Comparison of ENCODE assay signal across 1 cellular context in the genomic region with DNA sequence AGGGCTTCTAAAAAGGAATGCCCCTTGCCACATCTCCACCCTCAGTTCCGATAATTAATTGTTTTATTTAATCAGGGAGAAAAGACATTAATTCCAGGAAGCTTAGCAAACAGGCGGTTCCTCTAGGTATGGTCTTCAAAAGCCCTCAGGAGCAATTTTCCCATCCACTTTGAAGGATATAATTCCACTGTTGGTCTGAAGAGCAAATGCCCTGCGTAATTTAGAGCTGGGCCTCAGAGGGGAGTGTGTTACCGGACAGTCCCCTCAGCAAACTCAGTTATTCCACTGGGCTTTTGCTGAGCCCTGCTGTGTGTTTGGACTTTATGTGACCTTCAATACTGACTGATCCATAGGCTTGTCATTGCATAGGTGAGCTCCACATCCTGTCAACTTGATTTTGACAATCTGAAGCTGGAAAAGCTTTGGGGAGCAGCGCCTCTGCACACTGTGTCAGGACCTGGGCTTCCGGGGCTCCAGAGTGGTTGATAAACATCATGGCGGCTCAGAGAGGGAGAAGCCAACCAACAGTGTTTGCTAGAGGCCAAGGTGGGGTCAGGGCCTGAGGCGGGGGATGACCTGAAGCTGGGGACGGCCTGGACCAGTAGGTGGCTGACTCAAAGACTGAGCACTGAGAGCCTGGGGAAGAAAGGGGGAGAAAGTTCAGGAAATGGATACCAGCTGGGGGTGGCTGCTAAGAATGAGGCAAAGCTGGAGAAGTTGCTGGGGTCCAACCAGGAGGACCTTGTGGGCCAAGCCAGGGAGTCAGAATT.
TF ChIP-seq lines count a peak whose summit lies in the region.

No MANE protein-coding gene starts in this region.

TF ChIP-seq in K562, 482 proteins besides CTCF, POLR2A, EP300 and RAD21 (continued from another document):
- TF ChIP-seq, protein P1, sequence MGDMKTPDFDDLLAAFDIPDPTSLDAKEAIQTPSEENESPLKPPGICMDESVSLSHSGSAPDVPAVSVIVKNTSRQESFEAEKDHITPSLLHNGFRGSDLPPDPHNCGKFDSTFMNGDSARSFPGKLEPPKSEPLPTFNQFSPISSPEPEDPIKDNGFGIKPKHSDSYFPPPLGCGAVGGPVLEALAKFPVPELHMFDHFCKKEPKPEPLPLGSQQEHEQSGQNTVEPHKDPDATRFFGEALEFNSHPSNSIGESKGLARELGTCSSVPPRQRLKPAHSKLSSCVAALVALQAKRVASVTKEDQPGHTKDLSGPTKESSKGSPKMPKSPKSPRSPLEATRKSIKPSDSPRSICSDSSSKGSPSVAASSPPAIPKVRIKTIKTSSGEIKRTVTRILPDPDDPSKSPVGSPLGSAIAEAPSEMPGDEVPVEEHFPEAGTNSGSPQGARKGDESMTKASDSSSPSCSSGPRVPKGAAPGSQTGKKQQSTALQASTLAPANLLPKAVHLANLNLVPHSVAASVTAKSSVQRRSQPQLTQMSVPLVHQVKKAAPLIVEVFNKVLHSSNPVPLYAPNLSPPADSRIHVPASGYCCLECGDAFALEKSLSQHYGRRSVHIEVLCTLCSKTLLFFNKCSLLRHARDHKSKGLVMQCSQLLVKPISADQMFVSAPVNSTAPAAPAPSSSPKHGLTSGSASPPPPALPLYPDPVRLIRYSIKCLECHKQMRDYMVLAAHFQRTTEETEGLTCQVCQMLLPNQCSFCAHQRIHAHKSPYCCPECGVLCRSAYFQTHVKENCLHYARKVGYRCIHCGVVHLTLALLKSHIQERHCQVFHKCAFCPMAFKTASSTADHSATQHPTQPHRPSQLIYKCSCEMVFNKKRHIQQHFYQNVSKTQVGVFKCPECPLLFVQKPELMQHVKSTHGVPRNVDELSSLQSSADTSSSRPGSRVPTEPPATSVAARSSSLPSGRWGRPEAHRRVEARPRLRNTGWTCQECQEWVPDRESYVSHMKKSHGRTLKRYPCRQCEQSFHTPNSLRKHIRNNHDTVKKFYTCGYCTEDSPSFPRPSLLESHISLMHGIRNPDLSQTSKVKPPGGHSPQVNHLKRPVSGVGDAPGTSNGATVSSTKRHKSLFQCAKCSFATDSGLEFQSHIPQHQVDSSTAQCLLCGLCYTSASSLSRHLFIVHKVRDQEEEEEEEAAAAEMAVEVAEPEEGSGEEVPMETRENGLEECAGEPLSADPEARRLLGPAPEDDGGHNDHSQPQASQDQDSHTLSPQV (IDR thresholded peaks at IDR 0.05), result peak; percentile 57; the same call in 1 of the 2 replicates
- TF ChIP-seq TAL1 (IDR thresholded peaks at IDR 0.05), result 0 out of 2 replicates have a peak, but pooled peaks have one; percentile 10
- TF ChIP-seq RB1 (IDR thresholded peaks at IDR 0.05; ENCODE audit: low read depth), result 0 out of 2 replicates have a peak, but pooled peaks have one; percentile 39
- TF ChIP-seq CHD1 (IDR thresholded peaks at IDR 0.05; ENCODE audit: low read length), result no peak
- peak in 1 of 2 experiments; percentile 53; a peak in 1 of 3 replicates for TF ChIP-seq CBX3 (IDR thresholded peaks at IDR 0.05; ENCODE audit: borderline replicate concordance in 1 of 2, low read length in 2 of 2)
- TF ChIP-seq GATAD2A (IDR thresholded peaks at IDR 0.05), result peak; percentile 19; the same call in 1 of the 2 replicates
- 0 out of 4 replicates have a peak, but pooled peaks of 1 of the 2 experiments have one; percentile 17 for TF ChIP-seq HDAC1 (IDR thresholded peaks at IDR 0.05)
- TF ChIP-seq, protein P2, sequence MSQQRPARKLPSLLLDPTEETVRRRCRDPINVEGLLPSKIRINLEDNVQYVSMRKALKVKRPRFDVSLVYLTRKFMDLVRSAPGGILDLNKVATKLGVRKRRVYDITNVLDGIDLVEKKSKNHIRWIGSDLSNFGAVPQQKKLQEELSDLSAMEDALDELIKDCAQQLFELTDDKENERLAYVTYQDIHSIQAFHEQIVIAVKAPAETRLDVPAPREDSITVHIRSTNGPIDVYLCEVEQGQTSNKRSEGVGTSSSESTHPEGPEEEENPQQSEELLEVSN (IDR thresholded peaks at IDR 0.05; ENCODE audit: borderline replicate concordance in 1 of 2, extremely low read depth in 1 of 2, insufficient read depth in 1 of 2, insufficient read length in 1 of 2, low read depth in 1 of 2, low read length in 1 of 2, poor library complexity in 1 of 2, severe bottlenecking in 1 of 2), result peak in 1 of 2 experiments; percentile 22
- no peak for TF ChIP-seq ETV6 (IDR thresholded peaks at IDR 0.05; ENCODE audit: borderline replicate concordance in 1 of 2, low read depth in 2 of 2, low read length in 1 of 2)
- no peak for TF ChIP-seq ETV6 (CRISPR knock-in tag; IDR thresholded peaks at IDR 0.05; ENCODE audit: borderline replicate concordance)
- TF ChIP-seq SIN3A (IDR thresholded peaks at IDR 0.05; ENCODE audit: borderline replicate concordance in 2 of 2, control insufficient read depth in 1 of 2, low read depth in 2 of 2, low read length in 2 of 2), result no peak
- no peak for TF ChIP-seq KAT2B (IDR thresholded peaks at IDR 0.05; ENCODE audit: low read depth, low read length)
- peak; percentile 49; the same call in 1 of the 2 replicates for TF ChIP-seq CTBP1 (IDR thresholded peaks at IDR 0.05; ENCODE audit: borderline replicate concordance)
- no peak for TF ChIP-seq EWSR1 (IDR thresholded peaks at IDR 0.05; ENCODE audit: borderline replicate concordance, low read depth, partially characterized antibody)
- TF ChIP-seq, protein P3, sequence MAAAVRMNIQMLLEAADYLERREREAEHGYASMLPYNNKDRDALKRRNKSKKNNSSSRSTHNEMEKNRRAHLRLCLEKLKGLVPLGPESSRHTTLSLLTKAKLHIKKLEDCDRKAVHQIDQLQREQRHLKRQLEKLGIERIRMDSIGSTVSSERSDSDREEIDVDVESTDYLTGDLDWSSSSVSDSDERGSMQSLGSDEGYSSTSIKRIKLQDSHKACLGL (CRISPR knock-in tag; IDR thresholded peaks at IDR 0.05; ENCODE audit: borderline replicate concordance, poor library complexity, severe bottlenecking), result no peak
- 0 out of 2 replicates have a peak, but pooled peaks have one; percentile 30 for TF ChIP-seq CREM (IDR thresholded peaks at IDR 0.05; ENCODE audit: low read depth)
- no peak for TF ChIP-seq GTF2E2 (tag; IDR thresholded peaks at IDR 0.05)
- peak; percentile 23 for TF ChIP-seq TBP (optimal IDR thresholded peaks at IDR 0.05; ENCODE audit: low read depth, low read length)
- TF ChIP-seq SMC3 (conservative IDR thresholded peaks at IDR 0.05; ENCODE audit: insufficient read depth, low read depth, low read length), result 0 out of 2 replicates have a peak, but pooled peaks have one; percentile 26
- no peak for TF ChIP-seq GTF2F1 (IDR thresholded peaks at IDR 0.05; ENCODE audit: low read depth, low read length)
- TF ChIP-seq, protein P4, sequence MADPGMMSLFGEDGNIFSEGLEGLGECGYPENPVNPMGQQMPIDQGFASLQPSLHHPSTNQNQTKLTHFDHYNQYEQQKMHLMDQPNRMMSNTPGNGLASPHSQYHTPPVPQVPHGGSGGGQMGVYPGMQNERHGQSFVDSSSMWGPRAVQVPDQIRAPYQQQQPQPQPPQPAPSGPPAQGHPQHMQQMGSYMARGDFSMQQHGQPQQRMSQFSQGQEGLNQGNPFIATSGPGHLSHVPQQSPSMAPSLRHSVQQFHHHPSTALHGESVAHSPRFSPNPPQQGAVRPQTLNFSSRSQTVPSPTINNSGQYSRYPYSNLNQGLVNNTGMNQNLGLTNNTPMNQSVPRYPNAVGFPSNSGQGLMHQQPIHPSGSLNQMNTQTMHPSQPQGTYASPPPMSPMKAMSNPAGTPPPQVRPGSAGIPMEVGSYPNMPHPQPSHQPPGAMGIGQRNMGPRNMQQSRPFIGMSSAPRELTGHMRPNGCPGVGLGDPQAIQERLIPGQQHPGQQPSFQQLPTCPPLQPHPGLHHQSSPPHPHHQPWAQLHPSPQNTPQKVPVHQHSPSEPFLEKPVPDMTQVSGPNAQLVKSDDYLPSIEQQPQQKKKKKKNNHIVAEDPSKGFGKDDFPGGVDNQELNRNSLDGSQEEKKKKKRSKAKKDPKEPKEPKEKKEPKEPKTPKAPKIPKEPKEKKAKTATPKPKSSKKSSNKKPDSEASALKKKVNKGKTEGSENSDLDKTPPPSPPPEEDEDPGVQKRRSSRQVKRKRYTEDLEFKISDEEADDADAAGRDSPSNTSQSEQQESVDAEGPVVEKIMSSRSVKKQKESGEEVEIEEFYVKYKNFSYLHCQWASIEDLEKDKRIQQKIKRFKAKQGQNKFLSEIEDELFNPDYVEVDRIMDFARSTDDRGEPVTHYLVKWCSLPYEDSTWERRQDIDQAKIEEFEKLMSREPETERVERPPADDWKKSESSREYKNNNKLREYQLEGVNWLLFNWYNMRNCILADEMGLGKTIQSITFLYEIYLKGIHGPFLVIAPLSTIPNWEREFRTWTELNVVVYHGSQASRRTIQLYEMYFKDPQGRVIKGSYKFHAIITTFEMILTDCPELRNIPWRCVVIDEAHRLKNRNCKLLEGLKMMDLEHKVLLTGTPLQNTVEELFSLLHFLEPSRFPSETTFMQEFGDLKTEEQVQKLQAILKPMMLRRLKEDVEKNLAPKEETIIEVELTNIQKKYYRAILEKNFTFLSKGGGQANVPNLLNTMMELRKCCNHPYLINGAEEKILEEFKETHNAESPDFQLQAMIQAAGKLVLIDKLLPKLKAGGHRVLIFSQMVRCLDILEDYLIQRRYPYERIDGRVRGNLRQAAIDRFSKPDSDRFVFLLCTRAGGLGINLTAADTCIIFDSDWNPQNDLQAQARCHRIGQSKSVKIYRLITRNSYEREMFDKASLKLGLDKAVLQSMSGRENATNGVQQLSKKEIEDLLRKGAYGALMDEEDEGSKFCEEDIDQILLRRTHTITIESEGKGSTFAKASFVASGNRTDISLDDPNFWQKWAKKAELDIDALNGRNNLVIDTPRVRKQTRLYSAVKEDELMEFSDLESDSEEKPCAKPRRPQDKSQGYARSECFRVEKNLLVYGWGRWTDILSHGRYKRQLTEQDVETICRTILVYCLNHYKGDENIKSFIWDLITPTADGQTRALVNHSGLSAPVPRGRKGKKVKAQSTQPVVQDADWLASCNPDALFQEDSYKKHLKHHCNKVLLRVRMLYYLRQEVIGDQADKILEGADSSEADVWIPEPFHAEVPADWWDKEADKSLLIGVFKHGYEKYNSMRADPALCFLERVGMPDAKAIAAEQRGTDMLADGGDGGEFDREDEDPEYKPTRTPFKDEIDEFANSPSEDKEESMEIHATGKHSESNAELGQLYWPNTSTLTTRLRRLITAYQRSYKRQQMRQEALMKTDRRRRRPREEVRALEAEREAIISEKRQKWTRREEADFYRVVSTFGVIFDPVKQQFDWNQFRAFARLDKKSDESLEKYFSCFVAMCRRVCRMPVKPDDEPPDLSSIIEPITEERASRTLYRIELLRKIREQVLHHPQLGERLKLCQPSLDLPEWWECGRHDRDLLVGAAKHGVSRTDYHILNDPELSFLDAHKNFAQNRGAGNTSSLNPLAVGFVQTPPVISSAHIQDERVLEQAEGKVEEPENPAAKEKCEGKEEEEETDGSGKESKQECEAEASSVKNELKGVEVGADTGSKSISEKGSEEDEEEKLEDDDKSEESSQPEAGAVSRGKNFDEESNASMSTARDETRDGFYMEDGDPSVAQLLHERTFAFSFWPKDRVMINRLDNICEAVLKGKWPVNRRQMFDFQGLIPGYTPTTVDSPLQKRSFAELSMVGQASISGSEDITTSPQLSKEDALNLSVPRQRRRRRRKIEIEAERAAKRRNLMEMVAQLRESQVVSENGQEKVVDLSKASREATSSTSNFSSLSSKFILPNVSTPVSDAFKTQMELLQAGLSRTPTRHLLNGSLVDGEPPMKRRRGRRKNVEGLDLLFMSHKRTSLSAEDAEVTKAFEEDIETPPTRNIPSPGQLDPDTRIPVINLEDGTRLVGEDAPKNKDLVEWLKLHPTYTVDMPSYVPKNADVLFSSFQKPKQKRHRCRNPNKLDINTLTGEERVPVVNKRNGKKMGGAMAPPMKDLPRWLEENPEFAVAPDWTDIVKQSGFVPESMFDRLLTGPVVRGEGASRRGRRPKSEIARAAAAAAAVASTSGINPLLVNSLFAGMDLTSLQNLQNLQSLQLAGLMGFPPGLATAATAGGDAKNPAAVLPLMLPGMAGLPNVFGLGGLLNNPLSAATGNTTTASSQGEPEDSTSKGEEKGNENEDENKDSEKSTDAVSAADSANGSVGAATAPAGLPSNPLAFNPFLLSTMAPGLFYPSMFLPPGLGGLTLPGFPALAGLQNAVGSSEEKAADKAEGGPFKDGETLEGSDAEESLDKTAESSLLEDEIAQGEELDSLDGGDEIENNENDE (IDR thresholded peaks at IDR 0.05; ENCODE audit: low read depth, low read length), result no peak
- peak; percentile 73; the same call in 1 of the 2 replicates for TF ChIP-seq EHMT2 (IDR thresholded peaks at IDR 0.05)
- no peak for TF ChIP-seq KDM1A (IDR thresholded peaks at IDR 0.05)
- TF ChIP-seq ETV1 (tag; conservative IDR thresholded peaks at IDR 0.05; ENCODE audit: low read depth), result no peak
- no peak for TF ChIP-seq PHB (CRISPR knock-in tag; IDR thresholded peaks at IDR 0.05)
- peak; percentile 42; the same call in 1 of the 2 replicates for TF ChIP-seq NR2C1 (IDR thresholded peaks at IDR 0.05)
- TF ChIP-seq NR2C1 (tag; IDR thresholded peaks at IDR 0.05), result peak; percentile 71
